Comparison of ENCODE assay signal across 8 cellular contexts in the genomic region with DNA sequence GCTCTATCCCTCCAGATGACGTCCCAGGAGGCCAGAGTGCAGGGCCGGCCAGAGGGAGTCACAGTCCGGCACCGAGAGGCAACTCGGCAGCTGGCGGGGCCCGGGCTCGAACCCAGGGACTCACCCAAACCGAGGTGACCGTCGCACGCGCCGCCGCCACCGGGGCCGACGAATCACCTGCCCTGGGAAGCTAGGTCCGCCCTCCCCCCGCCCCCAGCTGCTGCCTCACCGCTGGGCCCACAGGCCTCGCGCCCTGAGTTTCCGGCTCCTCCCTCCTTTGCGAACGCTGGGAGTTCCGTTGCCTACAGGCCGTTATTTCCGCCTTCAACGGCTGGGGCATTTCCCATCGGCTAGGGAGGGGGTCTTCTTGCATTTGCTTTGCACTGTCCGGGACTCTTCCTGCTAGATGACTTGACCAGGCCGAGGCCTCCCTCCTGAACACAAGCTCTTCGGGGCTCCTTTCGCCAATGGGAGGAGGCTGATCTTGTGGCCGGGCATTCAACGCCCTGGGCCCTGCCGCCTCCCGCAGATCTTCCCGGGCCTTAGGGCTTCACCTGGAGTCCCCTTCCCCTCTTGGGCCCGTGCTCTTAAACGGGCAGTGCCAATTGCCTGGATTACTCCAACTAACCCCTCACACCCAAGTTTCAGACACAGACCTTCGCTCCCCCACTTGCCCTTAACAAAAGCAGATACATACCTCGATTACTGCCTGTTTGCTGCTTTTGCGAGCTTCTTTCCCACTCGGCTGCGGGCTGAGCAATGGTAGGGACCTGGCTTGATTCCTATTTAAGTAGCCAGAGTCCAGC. TPM values are rescaled to one million over a fixed set of nuclear protein-coding genes. Genes with fewer than 3 reads are reported as not detected.
DNase-seq lines count a peak whose midpoint lies in the region; ATAC-seq lines count a peak whose summit lies in the region.

Gene SNUPN (minus strand): TSS at position 184 of the 806 bp plus-strand sequence. CDS start 4,674 bp downstream, outside the sequence.

- no peaks in the 10 kb centered on the region for H3K27me3 ChIP-seq in CD4-positive, alpha-beta memory T cell (ENCODE audit: insufficient read depth, low read length)
- H3K27me3 ChIP-seq in NT2/D1 (ENCODE audit: insufficient read depth, insufficient read length), result no peaks in the 10 kb centered on the region

- H3K4me1 Mint-ChIP-seq in CD4-positive, alpha-beta memory T cell, result peaks cover 14 to 35% (median 24%) of the 10 kb centered on the region in 4 donors
- peaks cover 17% of the 10 kb centered on the region in 2 donors for H3K4me1 Mint-ChIP-seq in effector memory CD8-positive, alpha-beta T cell (ENCODE audit: low read depth in 2 of 2)
- peaks cover 7% of the 10 kb centered on the region for H3K4me1 Mint-ChIP-seq in memory B cell

- H3K27ac Mint-ChIP-seq in CD4-positive, alpha-beta memory T cell, result peak within 1 kb of the TSS; percentile 96 to 99 (median 98)
- H3K27ac Mint-ChIP-seq in effector memory CD8-positive, alpha-beta T cell, result peak within 1 kb of the TSS; percentile 94 to 98
- H3K27ac Mint-ChIP-seq in memory B cell, result peak within 1 kb of the TSS; percentile 94

- H3K9ac ChIP-seq in NT2/D1 (ENCODE audit: insufficient read length, low read depth), result peak within 1 kb of the TSS; percentile 99

- H3K27ac ChIP-seq in CD4-positive, alpha-beta memory T cell (ENCODE audit: low read depth, low read length), result peak within 1 kb of the TSS; percentile 97

- intact Hi-C loops in CD4-positive, alpha-beta memory T cell (cut with micrococcal nuclease), result loop anchor here (1.0 to 5.0 kb wide), 7 partner anchors 15 to 423 kb away; partner anchors contain the start of genes C15orf39, IMP3, MAN2C1 and PTPN9

- H3K36me3 ChIP-seq in CD4-positive, alpha-beta memory T cell (ENCODE audit: insufficient read depth, low read length), result no peaks in the 10 kb centered on the region
- H3K36me3 ChIP-seq in NT2/D1 (ENCODE audit: insufficient read depth, insufficient read length, low read length), result peaks cover 7% of the 10 kb centered on the region

- POLR2A ChIA-PET in CD4-positive, alpha-beta memory T cell (lab: Charles Lee; ENCODE audit: partially characterized antibody), result interaction anchor here (0.9 to 6.2 kb wide), 19 partner anchors 8 to 278 kb away, joined by 3 to 209 read pairs (median 8); partner anchors contain the start of genes IMP3, MAN2C1, PTPN9 and SIN3A

- H3K4me3 Mint-ChIP-seq in CD4-positive, alpha-beta memory T cell, result peak within 1 kb of the TSS; percentile 91 to 97 (median 94)
- peak within 1 kb of the TSS; percentile 84 to 98 for H3K4me3 Mint-ChIP-seq in effector memory CD8-positive, alpha-beta T cell
- peak within 1 kb of the TSS; percentile 88 for H3K4me3 Mint-ChIP-seq in memory B cell

- peaks cover 0 to 2% (median 0%) of the 10 kb centered on the region in 8 donors for H3K9me3 Mint-ChIP-seq in CD4-positive, alpha-beta memory T cell
- H3K9me3 Mint-ChIP-seq in effector memory CD8-positive, alpha-beta T cell, result no peaks in the 10 kb centered on the region
- H3K9me3 Mint-ChIP-seq in memory B cell, result no peaks in the 10 kb centered on the region

- H3K9me3 ChIP-seq in CD4-positive, alpha-beta memory T cell (ENCODE audit: control insufficient read depth in 1 of 2, low read length in 2 of 2), result no peaks in the 10 kb centered on the region
- no peaks in the 10 kb centered on the region for H3K9me3 ChIP-seq in NT2/D1 (ENCODE audit: insufficient read depth, low read length)

- peak; percentile 88 to 94 (median 89) for DNase-seq in CD4-positive, alpha-beta memory T cell
- DNase-seq in HT-29 (ENCODE audit: low spot score) (peak; percentile 96), NT2/D1 (ENCODE audit: low read depth, low spot score) (peak; percentile 96), memory B cell (ENCODE audit: low spot score in 2 of 2) (peak; percentile 76 to 78)
- peak; percentile 86 to 87 (median 86) for DNase-seq in activated CD8-positive, alpha-beta memory T cell treated with anti-CD3 and anti-CD28 coated beads for 48 hours (ENCODE audit: low read depth in 2 of 3, low spot score in 2 of 3)
- DNase-seq in effector memory CD8-positive, alpha-beta T cell, result peak; percentile 84 to 86 (median 85)
- DNase-seq in stimulated activated CD8-positive, alpha-beta memory T cell treated with anti-CD3 and anti-CD28 coated beads, Interleukin-12 subunit alpha, Interleukin-12 subunit beta, amount 100 ng/mL, for 24 hours (ENCODE audit: extremely low read depth), result peak; percentile 90

- peaks cover 22% of the 10 kb centered on the region for H3K4me1 ChIP-seq in CD4-positive, alpha-beta memory T cell (ENCODE audit: insufficient read depth, low read length)
- peaks cover 5% of the 10 kb centered on the region for H3K4me1 ChIP-seq in NT2/D1 (ENCODE audit: insufficient read depth, insufficient read length)

- ATAC-seq in GM19463 (IDR thresholded peaks at IDR 0.05; ENCODE audit: unreplicated experiment) (peak; percentile 86), memory B cell (ENCODE audit: low read depth) (peak; percentile 92)
- peak; percentile 93 for ATAC-seq in effector memory CD8-positive, alpha-beta T cell (replicated peaks)

- no peaks in the 10 kb centered on the region for H3K27me3 Mint-ChIP-seq in CD4-positive, alpha-beta memory T cell
- H3K27me3 Mint-ChIP-seq in effector memory CD8-positive, alpha-beta T cell, result no peaks in the 10 kb centered on the region
- H3K27me3 Mint-ChIP-seq in memory B cell, result no peaks in the 10 kb centered on the region

- peaks cover 0 to 11% of the 10 kb centered on the region in 2 donors for H3K36me3 Mint-ChIP-seq in CD4-positive, alpha-beta memory T cell
- H3K36me3 Mint-ChIP-seq in effector memory CD8-positive, alpha-beta T cell (ENCODE audit: insufficient read depth), result peaks cover 22% of the 10 kb centered on the region
- H3K36me3 Mint-ChIP-seq in memory B cell, result peaks cover 2% of the 10 kb centered on the region

- peak within 1 kb of the TSS; percentile 94 to 99 for H3K4me3 ChIP-seq in CD4-positive, alpha-beta memory T cell (ENCODE audit: low read length in 2 of 2)
- H3K4me3 ChIP-seq in NT2/D1 (ENCODE audit: insufficient read length, low read depth), result peak within 1 kb of the TSS; percentile 97

- CTCF ChIA-PET in CD4-positive, alpha-beta memory T cell (lab: Charles Lee; ENCODE audit: partially characterized antibody), result interaction anchor here (0.7 to 3.5 kb wide), 9 partner anchors 11 to 257 kb away, joined by 3 to 35 read pairs (median 7); partner anchors contain the start of genes IMP3, MAN2C1 and SNX33

RNA-seq across cellular contexts. Expression of gene SNUPN, which starts in this region (rescaled TPM):
- 10 to 100 TPM; 21.0 to 23.5 TPM for total RNA-seq in CD4-positive, alpha-beta memory T cell
- 10 to 100 TPM; 25.2 to 35.2 TPM for polyA plus RNA-seq in CD4-positive, alpha-beta memory T cell
- total RNA-seq in HT-29 (2014; rRNA removed; shearing (Covaris generic)), result 27.2 and 30.6 TPM in 2 replicates

Comparison
In these comparisons a context has a peak if more than half of its experiments do, and no peak if none do; other contexts are left out.
1. Peak in every context shown above with its lines: DNase-seq, ATAC-seq, H3K4me3 ChIP-seq and H3K27ac ChIP-seq.